1 cellular context compared by ENCODE assay signal in the genomic region with DNA sequence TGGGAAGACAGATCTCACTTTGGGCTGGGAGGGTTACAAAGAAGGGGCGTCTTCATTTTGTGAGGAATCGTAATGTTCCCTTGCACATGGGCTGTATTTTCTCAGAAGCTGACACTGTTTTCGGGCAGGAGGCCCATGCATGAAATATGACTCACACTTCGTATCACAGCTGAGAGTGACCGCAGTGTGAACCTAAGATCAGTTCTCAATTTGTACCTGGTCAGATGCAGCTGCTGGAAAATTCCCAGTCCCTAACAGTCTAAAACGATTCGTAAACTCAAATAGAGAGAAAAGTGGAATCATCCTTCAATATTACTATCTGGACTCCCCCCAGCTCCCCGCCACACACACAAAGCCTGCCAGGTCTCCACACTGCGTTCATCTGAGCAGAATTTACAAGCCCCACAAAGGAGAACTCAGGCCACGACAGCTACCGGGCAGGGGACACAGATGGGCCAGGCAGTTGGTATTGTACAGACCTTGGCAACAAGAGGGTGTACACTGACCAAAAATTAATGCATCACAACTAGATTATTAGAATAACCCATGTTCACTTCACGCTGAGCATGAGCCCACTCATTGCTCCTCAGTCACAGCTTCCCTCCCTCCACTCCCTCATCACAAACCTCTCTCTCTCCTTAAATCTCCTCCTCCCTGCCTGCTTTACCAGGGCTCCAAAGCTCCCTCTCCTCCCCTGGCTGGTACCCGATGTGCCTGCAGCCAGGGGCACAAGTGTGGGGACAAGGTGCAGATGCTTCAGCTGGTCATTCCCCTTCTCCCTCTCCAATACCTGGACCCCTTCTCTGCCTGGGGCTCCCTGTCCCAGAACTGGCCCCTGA.
TF ChIP-seq lines count a peak whose summit lies in the region.

No MANE protein-coding gene starts in this region.

TF ChIP-seq in GM12878, 131 proteins besides CTCF, POLR2A, EP300 and RAD21 (continued from another document):
- TF ChIP-seq PRDM15 (CRISPR knock-in tag; IDR thresholded peaks at IDR 0.05) (no peak), SUZ12 (IDR thresholded peaks at IDR 0.05; ENCODE audit: unreplicated experiment) (no peak), ZBED1 (IDR thresholded peaks at IDR 0.05; ENCODE audit: borderline replicate concordance) (peak; percentile 72), LARP7 (IDR thresholded peaks at IDR 0.05) (no peak), EED (IDR thresholded peaks at IDR 0.05; ENCODE audit: low read depth) (peak; percentile 94), FOXM1 (IDR thresholded peaks at IDR 0.05; ENCODE audit: low read depth, low read length) (peak; percentile 81; the same call in 1 of the 2 replicates), SP1 (IDR thresholded peaks at IDR 0.05; ENCODE audit: low read depth, low read length) (peak; percentile 53), HDAC6 (IDR thresholded peaks at IDR 0.05; ENCODE audit: unreplicated experiment) (no peak), SMAD5 (IDR thresholded peaks at IDR 0.05; ENCODE audit: low read depth) (no peak), MTA3 (IDR thresholded peaks at IDR 0.05; ENCODE audit: borderline replicate concordance, low read length) (peak; percentile 22; the same call in 1 of the 2 replicates), PML (IDR thresholded peaks at IDR 0.05; ENCODE audit: low read length) (peak; percentile 74; the same call in 1 of the 2 replicates), CREB1 (IDR thresholded peaks at IDR 0.05; ENCODE audit: low read depth) (peak; percentile 63; the same call in 1 of the 2 replicates), NR2C1 (IDR thresholded peaks at IDR 0.05) (no peak), HDGF (IDR thresholded peaks at IDR 0.05) (0 out of 2 replicates have a peak, but pooled peaks have one; percentile 24), MEF2B (IDR thresholded peaks at IDR 0.05; ENCODE audit: partially characterized antibody, poor library complexity, severe bottlenecking) (peak; percentile 72), NR2C2 (IDR thresholded peaks at IDR 0.05; ENCODE audit: borderline replicate concordance, control insufficient read depth, insufficient read length, low read depth) (no peak), ETV6 (conservative IDR thresholded peaks at IDR 0.05 in 1 of 2, IDR thresholded peaks at IDR 0.05 in 1 of 2; ENCODE audit: borderline replicate concordance in 1 of 2, low read depth in 1 of 2) (peak in 1 of 2 experiments; percentile 49; a peak in 1 of 4 replicates), ZNF274 (IDR thresholded peaks at IDR 0.05; ENCODE audit: insufficient read depth, insufficient read length) (no peak), POLR2AphosphoS2 (IDR thresholded peaks at IDR 0.05; ENCODE audit: low read depth, low read length) (no peak), CBX5 (IDR thresholded peaks at IDR 0.05; ENCODE audit: low read depth) (no peak), BHLHE40 (IDR thresholded peaks at IDR 0.05; ENCODE audit: borderline replicate concordance in 1 of 2, low read depth in 2 of 2, low read length in 1 of 2) (peak; percentile 53 to 83; a peak in 3 of 4 replicates), RAD51 (IDR thresholded peaks at IDR 0.05) (peak; percentile 27; the same call in 1 of the 2 replicates), USF2 (IDR thresholded peaks at IDR 0.05; ENCODE audit: borderline replicate concordance, low read depth, low read length) (no peak), STAT3 (IDR thresholded peaks at IDR 0.05; ENCODE audit: low read depth, low read length) (no peak)
- TF ChIP-seq, protein P1, sequence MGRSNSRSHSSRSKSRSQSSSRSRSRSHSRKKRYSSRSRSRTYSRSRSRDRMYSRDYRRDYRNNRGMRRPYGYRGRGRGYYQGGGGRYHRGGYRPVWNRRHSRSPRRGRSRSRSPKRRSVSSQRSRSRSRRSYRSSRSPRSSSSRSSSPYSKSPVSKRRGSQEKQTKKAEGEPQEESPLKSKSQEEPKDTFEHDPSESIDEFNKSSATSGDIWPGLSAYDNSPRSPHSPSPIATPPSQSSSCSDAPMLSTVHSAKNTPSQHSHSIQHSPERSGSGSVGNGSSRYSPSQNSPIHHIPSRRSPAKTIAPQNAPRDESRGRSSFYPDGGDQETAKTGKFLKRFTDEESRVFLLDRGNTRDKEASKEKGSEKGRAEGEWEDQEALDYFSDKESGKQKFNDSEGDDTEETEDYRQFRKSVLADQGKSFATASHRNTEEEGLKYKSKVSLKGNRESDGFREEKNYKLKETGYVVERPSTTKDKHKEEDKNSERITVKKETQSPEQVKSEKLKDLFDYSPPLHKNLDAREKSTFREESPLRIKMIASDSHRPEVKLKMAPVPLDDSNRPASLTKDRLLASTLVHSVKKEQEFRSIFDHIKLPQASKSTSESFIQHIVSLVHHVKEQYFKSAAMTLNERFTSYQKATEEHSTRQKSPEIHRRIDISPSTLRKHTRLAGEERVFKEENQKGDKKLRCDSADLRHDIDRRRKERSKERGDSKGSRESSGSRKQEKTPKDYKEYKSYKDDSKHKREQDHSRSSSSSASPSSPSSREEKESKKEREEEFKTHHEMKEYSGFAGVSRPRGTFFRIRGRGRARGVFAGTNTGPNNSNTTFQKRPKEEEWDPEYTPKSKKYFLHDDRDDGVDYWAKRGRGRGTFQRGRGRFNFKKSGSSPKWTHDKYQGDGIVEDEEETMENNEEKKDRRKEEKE (IDR thresholded peaks at IDR 0.05) = no peak
- TF ChIP-seq, protein P2, sequence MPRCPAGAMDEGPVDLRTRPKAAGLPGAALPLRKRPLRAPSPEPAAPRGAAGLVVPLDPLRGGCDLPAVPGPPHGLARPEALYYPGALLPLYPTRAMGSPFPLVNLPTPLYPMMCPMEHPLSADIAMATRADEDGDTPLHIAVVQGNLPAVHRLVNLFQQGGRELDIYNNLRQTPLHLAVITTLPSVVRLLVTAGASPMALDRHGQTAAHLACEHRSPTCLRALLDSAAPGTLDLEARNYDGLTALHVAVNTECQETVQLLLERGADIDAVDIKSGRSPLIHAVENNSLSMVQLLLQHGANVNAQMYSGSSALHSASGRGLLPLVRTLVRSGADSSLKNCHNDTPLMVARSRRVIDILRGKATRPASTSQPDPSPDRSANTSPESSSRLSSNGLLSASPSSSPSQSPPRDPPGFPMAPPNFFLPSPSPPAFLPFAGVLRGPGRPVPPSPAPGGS (IDR thresholded peaks at IDR 0.05; ENCODE audit: borderline replicate concordance, insufficient read depth, low read depth, low read length, poor library complexity, severe bottlenecking) = peak; percentile 85
